ENCODE assay signal across 21 cellular contexts in the genomic region with DNA sequence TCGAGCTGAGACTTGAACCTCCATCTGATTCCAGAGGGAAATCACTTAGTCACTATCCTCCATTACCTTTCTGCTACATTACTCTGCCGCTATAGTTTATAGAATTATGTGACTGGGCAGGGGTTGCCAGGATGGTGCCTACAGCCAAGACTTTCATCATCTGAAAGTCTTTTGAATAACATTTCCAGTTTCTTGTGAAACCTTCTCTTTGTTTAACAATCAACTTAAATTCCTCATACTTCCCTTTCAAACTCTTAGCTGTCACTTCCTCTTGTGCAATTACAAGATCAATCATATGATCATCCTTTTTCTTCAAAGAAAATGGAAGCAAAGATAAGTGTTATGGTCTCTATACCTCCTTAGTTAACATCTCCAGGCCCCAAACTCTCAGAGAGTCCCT. TPM values are rescaled to one million over a fixed set of nuclear protein-coding genes. Genes with fewer than 3 reads are reported as not detected.
DNase-seq lines count a peak whose midpoint lies in the region; ATAC-seq and TF ChIP-seq lines count a peak whose summit lies in the region.
"Had no signal": no experiment of that assay in that cellular context is flagged by ENCODE, and none has a peak within 500 bp of the region (broad histone marks: within the 10 kb centered on the region; RNA-seq: fewer than 3 reads in every experiment).

No MANE protein-coding gene starts in this region.

- H3K4me1 Mint-ChIP-seq in HFFc6 (ENCODE audit: low read depth): no peaks in the 10 kb centered on the region
- H3K4me1 Mint-ChIP-seq: naive thymus-derived CD8-positive, alpha-beta T cell had no signal

- peaks cover 22% of the 10 kb centered on the region for H3K4me1 ChIP-seq in lower lobe of right lung
- H3K4me1 ChIP-seq: right lobe of liver, SJSA1 had no signal

- intact Hi-C loops in lower lobe of right lung (cut with DNase I): no loop called here

- peaks cover 2% of the 10 kb centered on the region for H3K27me3 Mint-ChIP-seq in HFFc6 (ENCODE audit: insufficient read depth)

- no peak overlapping the region for H3K4me3 ChIP-seq in cardiac fibroblast (replicated peaks in 1 of 2; ENCODE audit: low read depth in 2 of 2, low read length in 2 of 2)
- H3K4me3 ChIP-seq in lower lobe of right lung: no peak overlapping the region
- H3K4me3 ChIP-seq: dorsolateral prefrontal cortex, ovary, right lobe of liver, SJSA1 had no signal

- no peaks in the 10 kb centered on the region for H3K9me3 Mint-ChIP-seq in HFFc6
- H3K9me3 Mint-ChIP-seq: activated T-cell treated with anti-CD3 and anti-CD28 coated beads, Interleukin-2, amount 50 U/mL, for 24 hours had no signal

- no peaks in the 10 kb centered on the region for H3K9me3 ChIP-seq in lower lobe of right lung
- H3K9me3 ChIP-seq: ovary, right lobe of liver, SJSA1 had no signal

- no peak overlapping the region for H3K27ac Mint-ChIP-seq in HFFc6
- H3K27ac Mint-ChIP-seq: activated CD8-positive, alpha-beta T cell treated with anti-CD3 and anti-CD28 coated beads, Interleukin-2, amount 10 ng/mL, durations not matched to agents 7 days and 5 days; activated T-cell treated with anti-CD3 and anti-CD28 coated beads, Interleukin-2, amount 50 U/mL, for 24 hours; naive thymus-derived CD8-positive, alpha-beta T cell had no signal

- H3K36me3 ChIP-seq in lower lobe of right lung: no peaks in the 10 kb centered on the region
- H3K36me3 ChIP-seq: ovary, right lobe of liver, SJSA1 had no signal

- H3K27ac ChIP-seq in lower lobe of right lung: peak overlapping the region; percentile 65
- H3K27ac ChIP-seq: dorsolateral prefrontal cortex, ovary, right lobe of liver, SJSA1 had no signal

- no peak overlapping the region for H3K4me3 Mint-ChIP-seq in HFFc6
- H3K4me3 Mint-ChIP-seq: activated CD8-positive, alpha-beta T cell treated with anti-CD3 and anti-CD28 coated beads, Interleukin-2, amount 10 ng/mL, durations not matched to agents 7 days and 5 days; activated T-cell treated with anti-CD3 and anti-CD28 coated beads, Interleukin-2, amount 50 U/mL, for 24 hours; naive thymus-derived CD8-positive, alpha-beta T cell had no signal

- H3K27me3 ChIP-seq in lower lobe of right lung (ENCODE audit: low read depth): no peaks in the 10 kb centered on the region
- H3K27me3 ChIP-seq: ovary, right lobe of liver, SJSA1 had no signal

- peak; percentile 76 for DNase-seq in CD1c-positive myeloid dendritic cell (ENCODE audit: extremely low spot score)
- DNase-seq in NOMO-1 treated with DMSO at 0.1 percent for 48 hours (lab: John Stamatoyannopoulos, UW; ENCODE audit: unreplicated experiment): peak; percentile 93
- DNase-seq in cardiac fibroblast (ENCODE audit: low read depth in 2 of 2): peak; percentile 54 to 64
- DNase-seq in lower lobe of right lung: no peak
- DNase-seq in occipital lobe (lab: John Stamatoyannopoulos, UW): no peak
- DNase-seq in HFFc6: no peak
- DNase-seq in central memory CD4-positive, alpha-beta T cell: no peak
- DNase-seq in GF-D8 (lab: John Stamatoyannopoulos, UW): no peak
- DNase-seq: activated CD4-positive, CD25-positive, alpha-beta regulatory T cell; activated CD8-positive, alpha-beta T cell treated with anti-CD3 and anti-CD28 coated beads, Interleukin-2, amount 10 ng/mL, durations not matched to agents 7 days and 5 days; activated naive CD4-positive, alpha-beta T cell treated with Interleukin-2 at 50 U/mL for 16 hours; activated T-cell treated with anti-CD3 and anti-CD28 coated beads, Interleukin-2, amount 50 U/mL, for 24 hours; amygdala; DMS53; dorsolateral prefrontal cortex; naive thymus-derived CD8-positive, alpha-beta T cell; NCI-H2171 treated with DMSO at 0.1 percent for 48 hours; ovary; right lobe of liver; stimulated activated CD4-positive, alpha-beta T cell treated with anti-CD3 and anti-CD28 coated beads, Interleukin-15, amount 100 ng/mL, for 24 hours had no signal

- peak; percentile 47 to 69 for ATAC-seq in lower lobe of right lung
- ATAC-seq: activated CD8-positive, alpha-beta T cell treated with anti-CD3 and anti-CD28 coated beads, Interleukin-2, amount 10 ng/mL, durations not matched to agents 7 days and 5 days; naive thymus-derived CD8-positive, alpha-beta T cell; right lobe of liver had no signal

- TF ChIP-seq CTCF in cardiac fibroblast (IDR thresholded peaks at IDR 0.05; ENCODE audit: low read depth, low read length) (no peak), lower lobe of right lung (IDR thresholded peaks at IDR 0.05) (no peak), HFFc6 (IDR thresholded peaks at IDR 0.05) (no peak)

- H3K36me3 Mint-ChIP-seq in HFFc6 (ENCODE audit: low read depth): no peaks in the 10 kb centered on the region

RNA-seq across cellular contexts. Expression of gene PELI2, which starts 25.4 kb away (rescaled TPM):
- 22.2 TPM for total RNA-seq in lower lobe of right lung
- 41.0 TPM for total RNA-seq in occipital lobe
- 1 to 10 TPM in 5 of 6 experiments, under 1 TPM in 1; 0.69 to 5.9 (median 4.6) TPM for total RNA-seq in HFFc6 (2021; fragmentation: NEBNext Ultra II Directional; extraction: Animal tissue kit (Norgen Biotek cat#: 25700))

Comparison
In these comparisons a context has a peak if more than half of its experiments do, and no peak if none do; other contexts are left out.
1. DNase-seq: peak in CD1c-positive myeloid dendritic cell (single experiment), NOMO-1 treated with DMSO at 0.1 percent for 48 hours (single experiment) and cardiac fibroblast (2 of 2); none in lower lobe of right lung (single experiment), occipital lobe (single experiment), HFFc6 (single experiment), central memory CD4-positive, alpha-beta T cell (single experiment) and GF-D8 (single experiment).